In genomic region chr11:44095506-44096359, GRCh38 we compare ENCODE assay signal across 8 cellular contexts. TPM values are rescaled to one million over a fixed set of nuclear protein-coding genes. Genes with fewer than 3 reads are reported as not detected.
DNase-seq lines count a peak whose midpoint lies in the region; ATAC-seq and TF ChIP-seq lines count a peak whose summit lies in the region.

TSS of gene EXT2 (plus strand) at chr11:44095678. CDS start at chr11:44107713, 12,035 bp downstream.

- H3K27ac Mint-ChIP-seq in natural killer cell treated with Interleukin-12 subunit alpha and Interleukin-12 subunit beta and Interleukin-15 and Interleukin-18, amount 100 ng/mL, for 72 hours = peak within 1 kb of the TSS in 1 of 2 donors; percentile 51

- no peaks in the 10 kb centered on the region for H4K20me1 ChIP-seq in Karpas-422 (ENCODE audit: insufficient read depth, low read depth, low read length)

- peak; percentile 84 for DNase-seq in EH (ENCODE audit: low read depth)
- peak; percentile 92 for DNase-seq in Karpas-422
- DNase-seq in RKO (ENCODE audit: low spot score) = peak; percentile 88
- DNase-seq in activated T-helper 1 cell treated with anti-CD3 and anti-CD28 coated beads, Interleukin-2, amount 50 U/mL, for 16 hours (ENCODE audit: low read depth in 1 of 2, low spot score in 1 of 2) = peak; percentile 77 to 81
- DNase-seq in fibroblast of mammary gland (ENCODE audit: low read depth) = peak; percentile 72
- peak; percentile 93 for DNase-seq in natural killer cell treated with Interleukin-12 subunit alpha and Interleukin-12 subunit beta and Interleukin-15 and Interleukin-18, amount 100 ng/mL, for 72 hours (ENCODE audit: low spot score)
- DNase-seq in stimulated activated naive CD4-positive, alpha-beta T cell treated with Interleukin-2 at 50 U/mL for 16 hours (lab: John Stamatoyannopoulos, UW) = peak; percentile 77

- peak; percentile 90 for ATAC-seq in GM21825 (IDR thresholded peaks at IDR 0.05; ENCODE audit: unreplicated experiment)
- ATAC-seq in natural killer cell treated with Interleukin-12 subunit alpha and Interleukin-12 subunit beta and Interleukin-15 and Interleukin-18, amount 100 ng/mL, for 72 hours = peak; percentile 96 to 97

- H3K4me3 ChIP-seq in Karpas-422 (ENCODE audit: low read length) (peak within 1 kb of the TSS; percentile 97), fibroblast of mammary gland (ENCODE audit: control insufficient read depth, low read depth, low read length) (peak within 1 kb of the TSS; percentile 75)

- H3K4me1 ChIP-seq in Karpas-422 (ENCODE audit: low read length) = peaks cover 17% of the 10 kb centered on the region

- no peaks in the 10 kb centered on the region for H3K36me3 ChIP-seq in Karpas-422 (ENCODE audit: insufficient read depth, low read length)

- no peaks in the 10 kb centered on the region for H3K9me2 ChIP-seq in Karpas-422 (replicated peaks; ENCODE audit: insufficient read depth, low read length)

- H3K9ac ChIP-seq in Karpas-422 (ENCODE audit: low read length) = peak within 1 kb of the TSS; percentile 87

- peaks cover 20 to 30% of the 10 kb centered on the region in 2 donors for H3K4me1 Mint-ChIP-seq in natural killer cell treated with Interleukin-12 subunit alpha and Interleukin-12 subunit beta and Interleukin-15 and Interleukin-18, amount 100 ng/mL, for 72 hours (ENCODE audit: low read depth in 2 of 2)

- H3K4me2 ChIP-seq in Karpas-422 (ENCODE audit: low read depth, low read length, poor library complexity, severe bottlenecking) = peak within 1 kb of the TSS; percentile 89

- peak within 1 kb of the TSS; percentile 91 for H2AFZ ChIP-seq in Karpas-422 (ENCODE audit: low read length)

- peak within 1 kb of the TSS; percentile 78 for H3K4me3 Mint-ChIP-seq in natural killer cell treated with Interleukin-12 subunit alpha and Interleukin-12 subunit beta and Interleukin-15 and Interleukin-18, amount 100 ng/mL, for 72 hours

- H3K9me3 ChIP-seq in Karpas-422 (ENCODE audit: low read length) = no peaks in the 10 kb centered on the region

- no peaks in the 10 kb centered on the region for H3K9me3 Mint-ChIP-seq in natural killer cell treated with Interleukin-12 subunit alpha and Interleukin-12 subunit beta and Interleukin-15 and Interleukin-18, amount 100 ng/mL, for 72 hours

- TF ChIP-seq CTCF in fibroblast of mammary gland (conservative IDR thresholded peaks at IDR 0.05; ENCODE audit: control insufficient read depth, insufficient read depth, low read depth, low read length) = peak; percentile 69

- H3K79me2 ChIP-seq in Karpas-422 (ENCODE audit: low read length) = peaks cover 45% of the 10 kb centered on the region

- no peak within 1 kb of the TSS; the same call in 1 of the 2 replicates for H3K27ac ChIP-seq in Karpas-422 (ENCODE audit: low read length)

- H3K27me3 ChIP-seq in Karpas-422 (ENCODE audit: low read length) = no peaks in the 10 kb centered on the region

- no peaks in the 10 kb centered on the region for H3K27me3 Mint-ChIP-seq in natural killer cell treated with Interleukin-12 subunit alpha and Interleukin-12 subunit beta and Interleukin-15 and Interleukin-18, amount 100 ng/mL, for 72 hours

- H3K36me3 Mint-ChIP-seq in natural killer cell treated with Interleukin-12 subunit alpha and Interleukin-12 subunit beta and Interleukin-15 and Interleukin-18, amount 100 ng/mL, for 72 hours = no peaks in the 10 kb centered on the region

RNA-seq across cellular contexts. Expression of gene EXT2, which starts in this region (rescaled TPM):
- 51.5 and 64.0 TPM in 2 replicates for total RNA-seq in Karpas-422 (2014; rRNA removed; shearing (Covaris generic); ENCODE audit: low replicate concordance)
- total RNA-seq in natural killer cell treated with Interleukin-12 subunit alpha and Interleukin-12 subunit beta and Interleukin-15 and Interleukin-18, amount 100 ng/mL, for 72 hours = 10 to 100 TPM; 41.6 to 45.7 TPM
